In the genomic region with DNA sequence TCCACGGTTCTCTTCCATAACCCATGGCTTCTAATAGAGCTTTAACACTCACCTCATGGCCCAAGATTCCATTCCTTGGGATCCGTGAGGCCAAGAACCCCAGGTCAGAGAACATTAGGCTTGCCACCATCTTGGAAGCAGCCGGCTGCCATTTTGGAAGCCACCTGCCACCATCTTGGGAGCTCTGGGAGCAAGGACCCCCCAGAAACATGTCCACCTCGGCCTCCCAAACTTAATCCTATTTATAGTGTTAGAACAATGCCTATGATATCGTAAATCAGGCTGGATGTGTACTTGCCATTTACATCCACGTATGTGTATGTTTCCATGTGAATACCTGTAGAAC, we compare ENCODE assay signal across 9 cellular contexts. TPM values are rescaled to one million over a fixed set of nuclear protein-coding genes. Genes with fewer than 3 reads are reported as not detected.
"Had no signal": no experiment of that assay in that cellular context is flagged by ENCODE, and none has a peak within 500 bp of the region (broad histone marks: within the 10 kb centered on the region; RNA-seq: fewer than 3 reads in every experiment).

No MANE protein-coding gene starts in this region.

- H3K27ac Mint-ChIP-seq: H9 had no signal

- DNase-seq: GM23248, GOT3, H9, HCEC 1CT, IMR-90, KG1 had no signal

- H2AFZ ChIP-seq: GM23248 had no signal

- H3K4me3 Mint-ChIP-seq: H9 had no signal

- FAIRE-seq: H54, HTR-8/SVneo had no signal

- H3K4me3 ChIP-seq: GM23248 had no signal

- H3K9me3 Mint-ChIP-seq: H9 had no signal

- H3K27ac ChIP-seq: GM23248 had no signal

- H3K9ac ChIP-seq: GM23248 had no signal

RNA-seq across cellular contexts. Expression of a gene that starts 39.9 kb away (rescaled TPM):
- total RNA-seq: GM23248, HT-29 had no signal
